Comparison of ENCODE assay signal across 8 cellular contexts in the genomic region with DNA sequence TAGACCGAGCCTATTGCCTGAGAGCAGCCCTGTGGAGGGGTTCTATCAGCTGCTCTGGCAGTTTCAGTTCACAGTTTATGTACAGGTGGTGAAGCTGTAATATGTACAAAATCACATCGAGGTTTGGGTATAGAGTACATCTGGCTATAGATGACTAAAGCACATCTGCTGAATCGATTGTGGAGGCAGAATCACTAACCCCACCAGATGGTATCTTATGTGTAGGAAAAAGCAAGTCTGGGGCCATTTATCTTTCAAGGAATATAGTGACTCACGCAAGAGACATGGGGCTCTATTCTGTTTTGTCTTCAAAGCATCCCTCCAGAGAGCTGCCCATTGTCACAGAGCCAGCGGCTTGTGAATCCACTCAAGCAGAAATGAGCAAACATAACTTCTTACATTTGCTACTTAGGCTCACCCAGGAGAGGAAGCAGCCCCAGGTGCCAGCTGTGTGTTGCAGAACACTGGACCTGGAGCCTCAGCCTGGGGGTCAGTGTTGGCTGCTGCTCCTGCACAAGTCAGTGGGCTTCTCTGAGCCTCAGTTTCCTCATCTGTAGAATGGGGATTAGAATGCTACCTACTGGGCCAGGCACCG. TPM values are rescaled to one million over a fixed set of nuclear protein-coding genes. Genes with fewer than 3 reads are reported as not detected.
A peak's percentile ranks its signal among the peaks of the same experiment; 100 is the strongest.
DNase-seq lines count a peak whose midpoint lies in the region; ATAC-seq and TF ChIP-seq lines count a peak whose summit lies in the region.

No MANE protein-coding gene starts in this region.

- ATAC-seq in activated T-cell treated with anti-CD3 and anti-CD28 coated beads, Interleukin-2, amount 50 U/mL, for 4 hours, result peak; percentile 80 to 90

- H3K18ac ChIP-seq in H9 (ENCODE audit: insufficient read length, low read depth, low read length), result no peak overlapping the region

- CTCF ChIA-PET in HEK293 (lab: Yijun Ruan, JAX), result interaction anchor here (1.0 to 1.3 kb wide), 3 partner anchors 9 to 21 kb away, joined by 3 to 5 read pairs (median 4); partner anchors contain the start of gene MIIP

- H3K14ac ChIP-seq in H9 (ENCODE audit: insufficient read depth, low read length), result no peak overlapping the region

- H3K9ac ChIP-seq in MM.1S (ENCODE audit: low read length) (no peak overlapping the region), H9 (ENCODE audit: extremely low read depth, insufficient read length, low read length) (no peak overlapping the region)

- no peak overlapping the region for H3T11ph ChIP-seq in H9 (ENCODE audit: low read length)

- H3K9me3 Mint-ChIP-seq in activated T-cell treated with anti-CD3 and anti-CD28 coated beads, Interleukin-2, amount 50 U/mL, for 4 hours, result no peaks in the 10 kb centered on the region
- peaks cover 2 to 9% of the 10 kb centered on the region in 2 experiments; a peak in 3 of 5 replicates for H3K9me3 Mint-ChIP-seq in H9

- no peak overlapping the region for H2AK5ac ChIP-seq in H9 (ENCODE audit: insufficient read length, low read length)

- H3K23ac ChIP-seq in H9 (ENCODE audit: insufficient read length, low read depth, low read length), result no peak overlapping the region

- no peaks in the 10 kb centered on the region for H4K20me1 ChIP-seq in MM.1S (ENCODE audit: insufficient read depth, low read length)
- no peaks in the 10 kb centered on the region for H4K20me1 ChIP-seq in H9 (ENCODE audit: control insufficient read depth, insufficient read depth, insufficient read length)

- POLR2A ChIA-PET in HEK293 (lab: Yijun Ruan, JAX), result interaction anchor here (1.0 kb wide), 1 partner anchor 22 kb away, joined by 3 read pairs; the partner anchor contains the start of gene MIIP

- H3K79me2 ChIP-seq in MM.1S (ENCODE audit: low read length) (no peaks in the 10 kb centered on the region), H9 (ENCODE audit: insufficient read depth, low read length) (no peaks in the 10 kb centered on the region)

- H3K36me3 ChIP-seq in HEK293 (ENCODE audit: control insufficient read depth in 2 of 2, insufficient read depth in 1 of 2, low read length in 2 of 2) (no peaks in the 10 kb centered on the region), MM.1S (replicated peaks; ENCODE audit: insufficient read depth, low read length) (no peaks in the 10 kb centered on the region)

- H3F3A ChIP-seq in MM.1S (ENCODE audit: insufficient read depth, low read length), result peaks cover 14% of the 10 kb centered on the region

- no peak overlapping the region for H2BK5ac ChIP-seq in H9 (ENCODE audit: insufficient read length, low read length)

- H3K4me1 ChIP-seq in HEK293 (ENCODE audit: control insufficient read depth, insufficient read depth, low read length), result 0 out of 2 replicates have a peak, but pooled peaks cover 3% of the 10 kb centered on the region
- H3K4me1 ChIP-seq in MM.1S (ENCODE audit: low read length), result peaks cover 21% of the 10 kb centered on the region
- H3K4me1 ChIP-seq in H9 (ENCODE audit: insufficient read depth, low read length), result no peaks in the 10 kb centered on the region

- H3K4me3 ChIP-seq in HEK293 (ENCODE audit: low read depth, low read length) (no peak overlapping the region), MM.1S (ENCODE audit: low read length) (no peak overlapping the region)

- H3K4me1 Mint-ChIP-seq in activated T-cell treated with anti-CD3 and anti-CD28 coated beads, Interleukin-2, amount 50 U/mL, for 4 hours (ENCODE audit: low read depth), result peaks cover 19% of the 10 kb centered on the region
- H3K4me1 Mint-ChIP-seq in H9, result peaks cover 2 to 5% of the 10 kb centered on the region in 2 experiments; a peak in 1 of 4 replicates

- H3K27me3 Mint-ChIP-seq in activated T-cell treated with anti-CD3 and anti-CD28 coated beads, Interleukin-2, amount 50 U/mL, for 4 hours (ENCODE audit: low read depth), result no peaks in the 10 kb centered on the region
- H3K27me3 Mint-ChIP-seq in H9 (ENCODE audit: low read depth), result peaks cover 2% of the 10 kb centered on the region; the same call in 1 of the 2 replicates

- H2BK20ac ChIP-seq in H9 (ENCODE audit: low read depth, low read length, poor library complexity, severe bottlenecking), result no peak overlapping the region

- WGBS in H9 (ENCODE audit: extremely low coverage, insufficient read length, low lambda C conversion rate), result no CpG with 5 or more reads among the region's 6 CpGs

- H3K4me2 ChIP-seq in MM.1S (ENCODE audit: low read depth, low read length) (peak overlapping the region; percentile 22; the same call in 1 of the 2 replicates), H9 (ENCODE audit: insufficient read depth, insufficient read length, low read length) (no peak overlapping the region)

- H2BK120ac ChIP-seq in H9 (ENCODE audit: low read depth, low read length, poor library complexity, severe bottlenecking), result no peak overlapping the region

- H3K27me3 ChIP-seq in MM.1S (replicated peaks; ENCODE audit: insufficient read depth, low read length) (no peaks in the 10 kb centered on the region), H9 (ENCODE audit: insufficient read depth, low read length) (no peaks in the 10 kb centered on the region)

- H3K9me3 ChIP-seq in HEK293 (ENCODE audit: control insufficient read depth, insufficient read depth, low read depth, low read length), result no peaks in the 10 kb centered on the region
- no peaks in the 10 kb centered on the region for H3K9me3 ChIP-seq in MM.1S (replicated peaks; ENCODE audit: insufficient read depth, low read length)
- H3K9me3 ChIP-seq in H9 (ENCODE audit: control insufficient read depth, low read depth, low read length), result no peaks in the 10 kb centered on the region

- H3K56ac ChIP-seq in H9 (ENCODE audit: insufficient read length, low read depth, low read length), result no peak overlapping the region

- H3K36me3 Mint-ChIP-seq in activated T-cell treated with anti-CD3 and anti-CD28 coated beads, Interleukin-2, amount 50 U/mL, for 4 hours (ENCODE audit: insufficient read depth), result no peaks in the 10 kb centered on the region
- H3K36me3 Mint-ChIP-seq in H9 (ENCODE audit: insufficient read depth in 1 of 3, low read depth in 3 of 3), result no peaks in the 10 kb centered on the region

- H2AFZ ChIP-seq in MM.1S (ENCODE audit: low read length) (no peak overlapping the region), H9 (ENCODE audit: low read length) (no peak overlapping the region)

- H3K4me3 Mint-ChIP-seq in activated T-cell treated with anti-CD3 and anti-CD28 coated beads, Interleukin-2, amount 50 U/mL, for 4 hours, result no peak overlapping the region
- no peak overlapping the region for H3K4me3 Mint-ChIP-seq in H9

- H4K8ac ChIP-seq in H9 (replicated peaks; ENCODE audit: insufficient read length, low read depth, low read length), result no peak overlapping the region

- TF ChIP-seq CTCF in HEK293 (tag by site-specific recombination; IDR thresholded peaks at IDR 0.05) (no peak), MM.1S (IDR thresholded peaks at IDR 0.05; ENCODE audit: low read length) (no peak), H9 (conservative IDR thresholded peaks at IDR 0.05) (no peak)

- H4K5ac ChIP-seq in H9 (ENCODE audit: insufficient read length, low read depth, low read length), result no peak overlapping the region

- no peak overlapping the region for H2BK12ac ChIP-seq in H9 (ENCODE audit: insufficient read length, low read depth, low read length)

- H3K79me1 ChIP-seq in H9 (ENCODE audit: insufficient read depth, low read depth, low read length, poor library complexity, severe bottlenecking), result no peaks in the 10 kb centered on the region

- no peak overlapping the region for H3K27ac ChIP-seq in HEK293 (ENCODE audit: extremely low read depth, low read depth, low read length)
- H3K27ac ChIP-seq in MM.1S (ENCODE audit: low read length), result peak overlapping the region; percentile 47; the same call in 1 of the 2 replicates
- no peak overlapping the region for H3K27ac ChIP-seq in H9 (ENCODE audit: insufficient read length, low read depth, low read length)

- no peak overlapping the region for H3K27ac Mint-ChIP-seq in H9

- no peak overlapping the region for H2BK15ac ChIP-seq in H9 (ENCODE audit: low read depth, low read length)

- H3K4ac ChIP-seq in H9 (ENCODE audit: low read depth, low read length), result no peak overlapping the region

- no peaks in the 10 kb centered on the region for H3K9me2 ChIP-seq in MM.1S (replicated peaks; ENCODE audit: insufficient read depth, low read length)

- H3K23me2 ChIP-seq in H9 (ENCODE audit: insufficient read length, low read depth, low read length, poor library complexity, severe bottlenecking), result no peaks in the 10 kb centered on the region

- H4K91ac ChIP-seq in H9 (ENCODE audit: insufficient read length, low read depth, low read length), result no peak overlapping the region

- no peak for DNase-seq in activated T-cell treated with anti-CD3 and anti-CD28 coated beads, Interleukin-2, amount 50 U/mL, for 4 hours
- no peak for DNase-seq in activated T-cell treated with anti-CD3 and anti-CD28 coated beads, Interleukin-2, amount 50 U/mL, for 1 hour
- DNase-seq in MM.1S, result peak; percentile 42
- peak; percentile 70 for DNase-seq in epidermal melanocyte (ENCODE audit: insufficient read length, low spot score)
- no peak for DNase-seq in nucleus accumbens (lab: John Stamatoyannopoulos, UW)
- no peak for DNase-seq in NCI-H146 treated with DMSO at 0.1 percent for 48 hours (lab: John Stamatoyannopoulos, UW; ENCODE audit: unreplicated experiment)
- no peak for DNase-seq in H9

TF ChIP-seq in HEK293, 187 proteins besides CTCF, POLR2A, EP300 and RAD21 (continues in another document):
- TF ChIP-seq GLIS1 (tag by site-specific recombination; IDR thresholded peaks at IDR 0.05), result peak; percentile 42
- TF ChIP-seq BCL11B (tag by site-specific recombination; IDR thresholded peaks at IDR 0.05; ENCODE audit: low read depth), result no peak
- no peak for TF ChIP-seq ZNF362 (tag by site-specific recombination; IDR thresholded peaks at IDR 0.05)

RNA-seq across cellular contexts. Expression of gene MIIP, which starts 21.3 kb away (rescaled TPM):
- 10 to 100 TPM; 51.9 to 58.3 (median 53.2) TPM for total RNA-seq in activated T-cell treated with anti-CD3 and anti-CD28 coated beads, Interleukin-2, amount 50 U/mL, for 4 hours
- 52.3 and 54.1 TPM in 2 replicates for total RNA-seq in H9 (2021)

RNA-seq across cellular contexts. Expression of gene TNFRSF8, which starts 22.5 kb away (rescaled TPM):
- 10 to 100 TPM; 13.7 to 17.5 (median 14.9) TPM for total RNA-seq in activated T-cell treated with anti-CD3 and anti-CD28 coated beads, Interleukin-2, amount 50 U/mL, for 4 hours
- total RNA-seq in H9 (2021), result 2.9 and 3.2 TPM in 2 replicates

Comparison
In these comparisons a context has a peak if more than half of its experiments do, and no peak if none do; other contexts are left out.
1. DNase-seq: peak in MM.1S (single experiment) and epidermal melanocyte (single experiment); none in activated T-cell treated with anti-CD3 and anti-CD28 coated beads, Interleukin-2, amount 50 U/mL, for 4 hours (single experiment), activated T-cell treated with anti-CD3 and anti-CD28 coated beads, Interleukin-2, amount 50 U/mL, for 1 hour (single experiment), nucleus accumbens (0 of 56), NCI-H146 treated with DMSO at 0.1 percent for 48 hours (single experiment) and H9 (single experiment).